ENCODE assay signal across 8 cellular contexts in the genomic region with DNA sequence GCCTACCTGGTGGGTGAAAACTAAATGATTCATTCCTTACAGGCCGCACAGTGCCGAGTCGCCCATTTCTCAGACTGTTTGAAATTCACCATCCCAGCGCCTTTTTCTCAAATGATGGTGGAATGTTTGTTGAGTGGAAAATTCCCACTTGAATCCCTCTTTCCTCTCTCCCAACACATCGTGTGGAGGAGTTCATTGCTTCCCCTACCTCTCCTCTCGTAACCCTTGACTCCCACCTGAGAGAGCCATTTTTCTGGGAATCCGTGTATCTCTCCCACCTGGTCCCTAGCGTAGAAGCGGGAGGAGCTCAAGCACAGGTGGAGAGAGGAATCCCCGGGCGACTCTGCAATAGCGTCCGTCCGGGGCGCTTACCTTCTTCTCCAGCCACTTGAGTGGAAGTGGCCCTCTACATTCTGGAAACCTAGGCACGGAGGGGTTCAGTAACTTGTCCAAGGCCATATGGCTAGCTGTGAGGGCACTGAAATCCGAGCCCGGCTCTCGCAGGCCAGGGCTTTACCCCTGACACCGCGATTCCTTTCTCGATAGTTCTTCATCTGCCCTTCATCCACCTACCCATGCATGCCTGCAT. TPM values are rescaled to one million over a fixed set of nuclear protein-coding genes. Genes with fewer than 3 reads are reported as not detected.
DNase-seq lines count a peak whose midpoint lies in the region; ATAC-seq and TF ChIP-seq lines count a peak whose summit lies in the region.

No MANE protein-coding gene starts in this region.

- 28% methylated on average over 22 of the region's 22 CpGs for WGBS in right cardiac atrium

- CTCF ChIA-PET in GM10248 (lab: Yijun Ruan, JAX), result no interaction called here
- CTCF ChIA-PET in activated CD8-positive, alpha-beta T cell treated with anti-CD3 and anti-CD28 coated beads for 36 hours (lab: Charles Lee), result interaction anchor here (1.4 kb wide), 1 partner anchor 15 kb away, joined by 3 read pairs; no protein-coding TSS in a partner anchor

- no peaks in the 10 kb centered on the region for H3K27me3 ChIP-seq in right cardiac atrium (ENCODE audit: control insufficient read depth, insufficient read depth)

- no peak for ATAC-seq in activated CD8-positive, alpha-beta T cell treated with anti-CD3 and anti-CD28 coated beads for 36 hours
- peak in 1 of 2 donors; percentile 5 for ATAC-seq in right cardiac atrium
- no peak for ATAC-seq in GM18907 (IDR thresholded peaks at IDR 0.05; ENCODE audit: unreplicated experiment)
- no peak for ATAC-seq in GM21717 (IDR thresholded peaks at IDR 0.05; ENCODE audit: unreplicated experiment)

- DNase-seq in GM10248 (ENCODE audit: extremely low spot score) (peak; percentile 15), right cardiac atrium (no peak), skeletal muscle cell (ENCODE audit: low read depth) (no peak), midbrain (lab: John Stamatoyannopoulos, UW) (no peak)
- no peak for DNase-seq in activated CD8-positive, alpha-beta T cell treated with anti-CD3 and anti-CD28 coated beads for 36 hours
- DNase-seq in stimulated activated naive CD4-positive, alpha-beta T cell treated with Interleukin-2 at 50 U/mL for 16 hours (lab: John Stamatoyannopoulos, UW), result no peak

- TF ChIP-seq CTCF in GM10248 (IDR thresholded peaks at IDR 0.05; ENCODE audit: control extremely low read depth, extremely low read depth, low read depth, missing control alignments), result no peak
- no peak for TF ChIP-seq CTCF in activated CD8-positive, alpha-beta T cell treated with anti-CD3 and anti-CD28 coated beads for 36 hours (IDR thresholded peaks at IDR 0.05)

- H3K4me3 Mint-ChIP-seq in activated CD8-positive, alpha-beta T cell treated with anti-CD3 and anti-CD28 coated beads for 36 hours, result peak overlapping the region; percentile 48

- no peaks in the 10 kb centered on the region for H3K36me3 Mint-ChIP-seq in activated CD8-positive, alpha-beta T cell treated with anti-CD3 and anti-CD28 coated beads for 36 hours (ENCODE audit: low read depth)

- H3K27ac ChIP-seq in right cardiac atrium (ENCODE audit: low read length), result peak overlapping the region; percentile 95

- POLR2A ChIA-PET in GM10248 (lab: Yijun Ruan, JAX), result no interaction called here
- POLR2A ChIA-PET in activated CD8-positive, alpha-beta T cell treated with anti-CD3 and anti-CD28 coated beads for 36 hours (lab: Charles Lee), result interaction anchor here (0.6 kb wide), 1 partner anchor 154 kb away, joined by 3 read pairs; no protein-coding TSS in a partner anchor

- peaks cover 3% of the 10 kb centered on the region for H3K9me3 Mint-ChIP-seq in activated CD8-positive, alpha-beta T cell treated with anti-CD3 and anti-CD28 coated beads for 36 hours

- peaks cover 7% of the 10 kb centered on the region for H3K4me1 Mint-ChIP-seq in activated CD8-positive, alpha-beta T cell treated with anti-CD3 and anti-CD28 coated beads for 36 hours (ENCODE audit: low read depth)

- H3K4me3 ChIP-seq in right cardiac atrium (ENCODE audit: low read length), result peak overlapping the region; percentile 57
- peak overlapping the region; percentile 88 for H3K4me3 ChIP-seq in skeletal muscle cell (ENCODE audit: low read depth, low read length)

- H3K9me3 ChIP-seq in right cardiac atrium (ENCODE audit: control insufficient read depth, low read length), result peaks cover 2% of the 10 kb centered on the region

- intact Hi-C loops in activated CD8-positive, alpha-beta T cell treated with anti-CD3 and anti-CD28 coated beads for 36 hours (cut with micrococcal nuclease), result no loop called here
- intact Hi-C loops in right cardiac atrium (cut with DNase I), result loop anchor here in 1 of 4 donors (5.0 kb wide), 1 partner anchor 76 kb away; no protein-coding TSS in a partner anchor

- peaks cover 6% of the 10 kb centered on the region for H3K4me1 ChIP-seq in right cardiac atrium (ENCODE audit: control insufficient read depth, insufficient read depth, low read length)

- no peak overlapping the region for H3K27ac Mint-ChIP-seq in activated CD8-positive, alpha-beta T cell treated with anti-CD3 and anti-CD28 coated beads for 36 hours

- peaks cover 54% of the 10 kb centered on the region for H3K27me3 Mint-ChIP-seq in activated CD8-positive, alpha-beta T cell treated with anti-CD3 and anti-CD28 coated beads for 36 hours

RNA-seq across cellular contexts. Expression of gene OSMR, which starts 0.7 kb away (rescaled TPM):
- not detected for total RNA-seq in activated CD8-positive, alpha-beta T cell treated with anti-CD3 and anti-CD28 coated beads for 36 hours
- total RNA-seq in right cardiac atrium, result 10 to 100 TPM; 17.3 to 47.6 (median 21.7) TPM
- 9.8 TPM for polyA plus RNA-seq in right cardiac atrium

Comparison
In these comparisons a context has a peak if more than half of its experiments do, and no peak if none do; other contexts are left out.
1. RNA of gene OSMR, which starts 0.7 kb away (total RNA-seq): 17.3 to 47.6 TPM in right cardiac atrium; not detected in activated CD8-positive, alpha-beta T cell treated with anti-CD3 and anti-CD28 coated beads for 36 hours; every median in the first group is over 10 times any median in the second.